ENCODE assay signal across 14 cellular contexts in genomic region chr17:66689192-66689591, GRCh38.
DNase-seq lines count a peak whose midpoint lies in the region; ATAC-seq lines count a peak whose summit lies in the region.
"Had no signal": no experiment of that assay in that cellular context is flagged by ENCODE, and none has a peak within 500 bp of the region (broad histone marks: within the 10 kb centered on the region; RNA-seq: fewer than 3 reads in every experiment).

No MANE protein-coding gene starts in this region.

- no peaks in the 10 kb centered on the region for H3K27me3 Mint-ChIP-seq in T-helper 2 cell treated with Interferon-gamma antibody and Interleukin-4, amounts not matched to agents 5 μg/mL and 100 μg/mL, for 36 hours (ENCODE audit: low read depth)
- no peaks in the 10 kb centered on the region for H3K27me3 Mint-ChIP-seq in dendritic cell treated with granulocyte-macrophage colony-stimulating factor and Interleukin-4, amounts not matched to agents 40 ng/mL and 50 ng/mL, for 4 days
- H3K27me3 Mint-ChIP-seq: activated naive CD4-positive, alpha-beta T cell treated with anti-CD3 and anti-CD28 coated beads, Interleukin-2, amount 10 ng/mL, durations not matched to agents 7 days and 5 days had no signal

- peaks cover 9% of the 10 kb centered on the region for H3K4me1 Mint-ChIP-seq in T-helper 2 cell treated with Interferon-gamma antibody and Interleukin-4, amounts not matched to agents 5 μg/mL and 100 μg/mL, for 36 hours (ENCODE audit: low read depth)
- H3K4me1 Mint-ChIP-seq in dendritic cell treated with granulocyte-macrophage colony-stimulating factor and Interleukin-4, amounts not matched to agents 40 ng/mL and 50 ng/mL, for 4 days (ENCODE audit: low read depth) = peaks cover 16% of the 10 kb centered on the region
- H3K4me1 Mint-ChIP-seq in stimulated activated effector memory CD8-positive, alpha-beta T cell treated with anti-CD3 and anti-CD28 coated beads, Interleukin-12 subunit alpha, Interleukin-12 subunit beta, amount 100 ng/mL, for 72 hours = peaks cover 37% of the 10 kb centered on the region

- H3K9me3 Mint-ChIP-seq in T-helper 2 cell treated with Interferon-gamma antibody and Interleukin-4, amounts not matched to agents 5 μg/mL and 100 μg/mL, for 36 hours = no peaks in the 10 kb centered on the region
- no peaks in the 10 kb centered on the region for H3K9me3 Mint-ChIP-seq in dendritic cell treated with granulocyte-macrophage colony-stimulating factor and Interleukin-4, amounts not matched to agents 40 ng/mL and 50 ng/mL, for 4 days
- H3K9me3 Mint-ChIP-seq in stimulated activated effector memory CD8-positive, alpha-beta T cell treated with anti-CD3 and anti-CD28 coated beads, Interleukin-12 subunit alpha, Interleukin-12 subunit beta, amount 100 ng/mL, for 72 hours = no peaks in the 10 kb centered on the region
- H3K9me3 Mint-ChIP-seq: activated naive CD4-positive, alpha-beta T cell treated with anti-CD3 and anti-CD28 coated beads, Interleukin-2, amount 10 ng/mL, durations not matched to agents 7 days and 5 days had no signal

- no peak for DNase-seq in T-helper 2 cell treated with Interferon-gamma antibody and Interleukin-4, amounts not matched to agents 5 μg/mL and 100 μg/mL, for 36 hours (ENCODE audit: low spot score)
- no peak for DNase-seq in T-helper 2 cell
- DNase-seq in NOMO-1 (lab: John Stamatoyannopoulos, UW; ENCODE audit: unreplicated experiment in 2 of 2) = peak; percentile 26 to 61
- no peak for DNase-seq in stimulated activated effector memory CD8-positive, alpha-beta T cell treated with anti-CD3 and anti-CD28 coated beads, Interleukin-12 subunit alpha, Interleukin-12 subunit beta, amount 100 ng/mL, for 72 hours (ENCODE audit: low spot score in 2 of 2)
- DNase-seq in LoVo (ENCODE audit: low spot score) = no peak
- DNase-seq: activated CD4-positive, CD25-positive, alpha-beta regulatory T cell; activated naive CD4-positive, alpha-beta T cell treated with anti-CD3 and anti-CD28 coated beads, Interleukin-2, amount 10 ng/mL, durations not matched to agents 7 days and 5 days; brain microvascular endothelial cell; effector CD8-positive, alpha-beta T cell; NCI-H187; T-helper 1 cell had no signal

- H3K27ac Mint-ChIP-seq in T-helper 2 cell treated with Interferon-gamma antibody and Interleukin-4, amounts not matched to agents 5 μg/mL and 100 μg/mL, for 36 hours = peak overlapping the region; percentile 69
- H3K27ac Mint-ChIP-seq in dendritic cell treated with granulocyte-macrophage colony-stimulating factor and Interleukin-4, amounts not matched to agents 40 ng/mL and 50 ng/mL, for 4 days = peak overlapping the region; percentile 9
- peak overlapping the region; percentile 4 for H3K27ac Mint-ChIP-seq in stimulated activated effector memory CD8-positive, alpha-beta T cell treated with anti-CD3 and anti-CD28 coated beads, Interleukin-12 subunit alpha, Interleukin-12 subunit beta, amount 100 ng/mL, for 72 hours
- H3K27ac Mint-ChIP-seq: activated naive CD4-positive, alpha-beta T cell treated with anti-CD3 and anti-CD28 coated beads, Interleukin-2, amount 10 ng/mL, durations not matched to agents 7 days and 5 days had no signal

- H3K4me3 Mint-ChIP-seq in T-helper 2 cell treated with Interferon-gamma antibody and Interleukin-4, amounts not matched to agents 5 μg/mL and 100 μg/mL, for 36 hours = no peak overlapping the region
- H3K4me3 Mint-ChIP-seq in dendritic cell treated with granulocyte-macrophage colony-stimulating factor and Interleukin-4, amounts not matched to agents 40 ng/mL and 50 ng/mL, for 4 days = no peak overlapping the region
- H3K4me3 Mint-ChIP-seq in stimulated activated effector memory CD8-positive, alpha-beta T cell treated with anti-CD3 and anti-CD28 coated beads, Interleukin-12 subunit alpha, Interleukin-12 subunit beta, amount 100 ng/mL, for 72 hours = no peak overlapping the region
- H3K4me3 Mint-ChIP-seq: activated naive CD4-positive, alpha-beta T cell treated with anti-CD3 and anti-CD28 coated beads, Interleukin-2, amount 10 ng/mL, durations not matched to agents 7 days and 5 days had no signal

- H3K36me3 Mint-ChIP-seq in T-helper 2 cell treated with Interferon-gamma antibody and Interleukin-4, amounts not matched to agents 5 μg/mL and 100 μg/mL, for 36 hours (ENCODE audit: low read depth) = peaks cover 58% of the 10 kb centered on the region
- peaks cover 37% of the 10 kb centered on the region for H3K36me3 Mint-ChIP-seq in dendritic cell treated with granulocyte-macrophage colony-stimulating factor and Interleukin-4, amounts not matched to agents 40 ng/mL and 50 ng/mL, for 4 days (ENCODE audit: low read depth)
- peaks cover 34% of the 10 kb centered on the region for H3K36me3 Mint-ChIP-seq in stimulated activated effector memory CD8-positive, alpha-beta T cell treated with anti-CD3 and anti-CD28 coated beads, Interleukin-12 subunit alpha, Interleukin-12 subunit beta, amount 100 ng/mL, for 72 hours

- no peak for ATAC-seq in stimulated activated effector memory CD8-positive, alpha-beta T cell treated with anti-CD3 and anti-CD28 coated beads, Interleukin-12 subunit alpha, Interleukin-12 subunit beta, amount 100 ng/mL, for 72 hours
- ATAC-seq in GM18868 (IDR thresholded peaks at IDR 0.05; ENCODE audit: unreplicated experiment) (no peak), HG02973 (IDR thresholded peaks at IDR 0.05; ENCODE audit: unreplicated experiment) (no peak)

- intact Hi-C loops in dendritic cell treated with granulocyte-macrophage colony-stimulating factor and Interleukin-4, amounts not matched to agents 40 ng/mL and 50 ng/mL, for 4 days (cut with micrococcal nuclease) = no loop called here

Comparison
In these comparisons a context has a peak if more than half of its experiments do, and no peak if none do; other contexts are left out.
1. DNase-seq: peak in NOMO-1 (2 of 2); none in T-helper 2 cell treated with Interferon-gamma antibody and Interleukin-4, amounts not matched to agents 5 μg/mL and 100 μg/mL, for 36 hours (single experiment), T-helper 2 cell (0 of 5), stimulated activated effector memory CD8-positive, alpha-beta T cell treated with anti-CD3 and anti-CD28 coated beads, Interleukin-12 subunit alpha, Interleukin-12 subunit beta, amount 100 ng/mL, for 72 hours (0 of 2) and LoVo (single experiment).
2. H3K27ac Mint-ChIP-seq: peak in every context shown above with its lines; median percentile 69 in T-helper 2 cell treated with Interferon-gamma antibody and Interleukin-4, amounts not matched to agents 5 μg/mL and 100 μg/mL, for 36 hours; 9 in dendritic cell treated with granulocyte-macrophage colony-stimulating factor and Interleukin-4, amounts not matched to agents 40 ng/mL and 50 ng/mL, for 4 days; 4 in stimulated activated effector memory CD8-positive, alpha-beta T cell treated with anti-CD3 and anti-CD28 coated beads, Interleukin-12 subunit alpha, Interleukin-12 subunit beta, amount 100 ng/mL, for 72 hours.